Comparison of ENCODE assay signal across 21 cellular contexts in the genomic region with DNA sequence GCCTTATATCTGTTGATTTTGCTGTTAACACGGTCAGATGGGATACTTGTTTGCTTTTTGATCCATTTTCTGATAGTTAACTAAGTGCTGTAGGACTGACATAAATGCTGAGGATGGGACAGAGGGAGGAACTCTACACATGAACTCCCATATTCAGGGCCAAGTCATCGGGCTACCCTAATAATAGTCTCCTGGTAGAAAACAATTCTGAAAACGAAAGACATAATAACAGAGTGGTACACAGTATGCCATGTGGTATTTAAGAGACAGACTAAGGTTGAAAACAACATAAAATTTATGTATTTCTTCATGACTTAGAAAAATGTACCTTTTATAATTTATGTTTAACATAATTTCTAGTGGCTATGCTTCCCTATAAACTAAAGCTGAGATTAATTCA. TPM values are rescaled to one million over a fixed set of nuclear protein-coding genes. Genes with fewer than 3 reads are reported as not detected.
"Had no signal": no experiment of that assay in that cellular context is flagged by ENCODE, and none has a peak within 500 bp of the region (broad histone marks: within the 10 kb centered on the region; RNA-seq: fewer than 3 reads in every experiment).

No MANE protein-coding gene starts in this region.

- H3K9me3 Mint-ChIP-seq: activated naive CD4-positive, alpha-beta T cell treated with anti-CD3 and anti-CD28 coated beads for 36 hours; activated T-helper 17 cell treated with anti-CD3 and anti-CD28 coated beads, Interleukin-2, amount 50 U/mL, for 72 hours; dendritic cell treated with granulocyte-macrophage colony-stimulating factor and Interleukin-4, amounts not matched to agents 40 ng/mL and 50 ng/mL, for 4 days; neural crest cell; stimulated activated effector memory CD8-positive, alpha-beta T cell treated with anti-CD3 and anti-CD28 coated beads, Interleukin-12 subunit alpha, Interleukin-12 subunit beta, amount 100 ng/mL, for 72 hours; T-helper 1 cell treated with Interleukin-12 subunit alpha and Interleukin-12 subunit beta and Interleukin-4 antibody, amounts not matched to agents 30 μg/mL and 1 μg/mL, for 36 hours had no signal

- H3K9ac ChIP-seq: parathyroid adenoma had no signal

- H3K4me1 ChIP-seq: foreskin keratinocyte, parathyroid adenoma had no signal

- H3K4me1 Mint-ChIP-seq: activated T-helper 17 cell treated with anti-CD3 and anti-CD28 coated beads, Interleukin-2, amount 50 U/mL, for 72 hours; stimulated activated effector memory CD8-positive, alpha-beta T cell treated with anti-CD3 and anti-CD28 coated beads, Interleukin-12 subunit alpha, Interleukin-12 subunit beta, amount 100 ng/mL, for 72 hours had no signal

- H3K9me3 ChIP-seq: heart left ventricle, left lung, upper lobe of left lung had no signal

- H3K27ac Mint-ChIP-seq: activated naive CD4-positive, alpha-beta T cell treated with anti-CD3 and anti-CD28 coated beads for 36 hours; activated T-helper 17 cell treated with anti-CD3 and anti-CD28 coated beads, Interleukin-2, amount 50 U/mL, for 72 hours; dendritic cell treated with granulocyte-macrophage colony-stimulating factor and Interleukin-4, amounts not matched to agents 40 ng/mL and 50 ng/mL, for 4 days; endodermal cell; stimulated activated effector memory CD8-positive, alpha-beta T cell treated with anti-CD3 and anti-CD28 coated beads, Interleukin-12 subunit alpha, Interleukin-12 subunit beta, amount 100 ng/mL, for 72 hours; T-helper 1 cell treated with Interleukin-12 subunit alpha and Interleukin-12 subunit beta and Interleukin-4 antibody, amounts not matched to agents 30 μg/mL and 1 μg/mL, for 36 hours had no signal

- DNase-seq: activated CD4-positive, alpha-beta T cell treated with anti-CD3 and anti-CD28 coated beads, Interleukin-2, amount 50 U/mL, for 1 hour; activated CD4-positive, CD25-positive, alpha-beta regulatory T cell; activated naive CD4-positive, alpha-beta T cell treated with anti-CD3 and anti-CD28 coated beads for 36 hours; activated T-cell treated with anti-CD3 and anti-CD28 coated beads for 4 hours; central memory CD4-positive, alpha-beta T cell; endodermal cell; foreskin keratinocyte; heart left ventricle; islet precursor cell; left lung; mesenchymal stem cell; small intestine; substantia nigra; upper lobe of left lung had no signal

- FAIRE-seq: small intestine had no signal

- H3K27ac ChIP-seq: foreskin keratinocyte, heart left ventricle, left lung, parathyroid adenoma had no signal

- H3K4me3 Mint-ChIP-seq: activated naive CD4-positive, alpha-beta T cell treated with anti-CD3 and anti-CD28 coated beads for 36 hours; activated T-helper 17 cell treated with anti-CD3 and anti-CD28 coated beads, Interleukin-2, amount 50 U/mL, for 72 hours; dendritic cell treated with granulocyte-macrophage colony-stimulating factor and Interleukin-4, amounts not matched to agents 40 ng/mL and 50 ng/mL, for 4 days; endodermal cell; neural crest cell; stimulated activated effector memory CD8-positive, alpha-beta T cell treated with anti-CD3 and anti-CD28 coated beads, Interleukin-12 subunit alpha, Interleukin-12 subunit beta, amount 100 ng/mL, for 72 hours; T-helper 1 cell treated with Interleukin-12 subunit alpha and Interleukin-12 subunit beta and Interleukin-4 antibody, amounts not matched to agents 30 μg/mL and 1 μg/mL, for 36 hours had no signal

- H3K36me3 Mint-ChIP-seq: stimulated activated effector memory CD8-positive, alpha-beta T cell treated with anti-CD3 and anti-CD28 coated beads, Interleukin-12 subunit alpha, Interleukin-12 subunit beta, amount 100 ng/mL, for 72 hours had no signal

- H3K4me3 ChIP-seq: heart left ventricle, left lung, upper lobe of left lung had no signal

- H3K36me3 ChIP-seq: heart left ventricle, left lung, upper lobe of left lung had no signal

- H3K27me3 ChIP-seq: upper lobe of left lung had no signal

- ATAC-seq: activated T-helper 17 cell treated with anti-CD3 and anti-CD28 coated beads, Interleukin-2, amount 50 U/mL, for 72 hours; foreskin keratinocyte; heart left ventricle; stimulated activated effector memory CD8-positive, alpha-beta T cell treated with anti-CD3 and anti-CD28 coated beads, Interleukin-12 subunit alpha, Interleukin-12 subunit beta, amount 100 ng/mL, for 72 hours had no signal

RNA-seq across cellular contexts. Expression of gene ID4, which starts 12.0 kb away (rescaled TPM):
- total RNA-seq: activated CD8-positive, alpha-beta memory T cell treated with anti-CD3 and anti-CD28 coated beads for 36 hours; activated naive CD4-positive, alpha-beta T cell treated with anti-CD3 and anti-CD28 coated beads for 36 hours; activated T-helper 17 cell treated with anti-CD3 and anti-CD28 coated beads, Interleukin-2, amount 50 U/mL, for 72 hours; foreskin keratinocyte had no signal
- polyA plus RNA-seq: foreskin keratinocyte had no signal
